10 cellular contexts compared by ENCODE assay signal in genomic region chr1:159141584-159142518, GRCh38. TPM values are rescaled to one million over a fixed set of nuclear protein-coding genes. Genes with fewer than 3 reads are reported as not detected.
DNase-seq lines count a peak whose midpoint lies in the region; ATAC-seq, FAIRE-seq and TF ChIP-seq lines count a peak whose summit lies in the region.
"Had no signal": no experiment of that assay in that cellular context is flagged by ENCODE, and none has a peak within 500 bp of the region (broad histone marks: within the 10 kb centered on the region; RNA-seq: fewer than 3 reads in every experiment).

No MANE protein-coding gene starts in this region.

- no peak for TF ChIP-seq EP300 in A549 (IDR thresholded peaks at IDR 0.05)
- no peak for TF ChIP-seq EP300 in SK-N-SH (IDR thresholded peaks at IDR 0.05; ENCODE audit: borderline replicate concordance in 1 of 2, low read depth in 1 of 2, low read length in 1 of 2)

- H3K36me3 ChIP-seq in GM23338 (ENCODE audit: insufficient read depth): no peaks in the 10 kb centered on the region
- no peaks in the 10 kb centered on the region for H3K36me3 ChIP-seq in SK-N-SH (replicated peaks in 1 of 2; ENCODE audit: control insufficient read depth in 1 of 2, insufficient read depth in 2 of 2, low read length in 1 of 2)
- H3K36me3 ChIP-seq in naive thymus-derived CD4-positive, alpha-beta T cell (ENCODE audit: control insufficient read depth in 2 of 3, insufficient read depth in 3 of 3, low read length in 3 of 3): no peaks in the 10 kb centered on the region

- ATAC-seq in A549 (peak; percentile 49 to 56; a peak in 5 of 6 replicates), GM23338 (peak; percentile 93), GM19351 (IDR thresholded peaks at IDR 0.05; ENCODE audit: unreplicated experiment) (no peak), T-cell (replicated peaks in 1 of 4) (no peak)
- ATAC-seq in naive thymus-derived CD4-positive, alpha-beta T cell: no peak

- H3K4me1 Mint-ChIP-seq in GM23338 (peaks cover 5% of the 10 kb centered on the region), T-cell (no peaks in the 10 kb centered on the region)
- no peaks in the 10 kb centered on the region for H3K4me1 Mint-ChIP-seq in naive thymus-derived CD4-positive, alpha-beta T cell

- H4K20me1 ChIP-seq in GM23338 (replicated peaks; ENCODE audit: insufficient read depth) (no peaks in the 10 kb centered on the region; the same call in 1 of the 2 replicates), SK-N-SH (ENCODE audit: insufficient read depth) (no peaks in the 10 kb centered on the region)

- 3% methylated on average over 19 of the region's 19 CpGs for WGBS in A549 (ENCODE audit: missing lambda C conversion rate)
- 3% methylated on average over 16 of the region's 19 CpGs for WGBS in SK-N-SH (ENCODE audit: low lambda C conversion rate)

- no peak overlapping the region for H3K4me3 Mint-ChIP-seq in GM23338
- H3K4me3 Mint-ChIP-seq in naive thymus-derived CD4-positive, alpha-beta T cell: no peak overlapping the region
- no peak overlapping the region for H3K4me3 Mint-ChIP-seq in T-cell

- POLR2A ChIA-PET in A549 (lab: Yijun Ruan, JAX): no interaction called here
- POLR2A ChIA-PET in SK-N-SH (lab: Yijun Ruan, JAX): no interaction called here
- POLR2A ChIA-PET in naive thymus-derived CD4-positive, alpha-beta T cell (lab: Charles Lee): no interaction called here
- POLR2A ChIA-PET in T-cell (lab: Charles Lee): no interaction called here

- intact Hi-C loops in naive thymus-derived CD4-positive, alpha-beta T cell (cut with micrococcal nuclease): no loop called here

- H3K27ac Mint-ChIP-seq in GM23338 (no peak overlapping the region), T-cell (no peak overlapping the region)
- H3K27ac Mint-ChIP-seq in naive thymus-derived CD4-positive, alpha-beta T cell: no peak overlapping the region

- no peaks in the 10 kb centered on the region for H3K9me3 Mint-ChIP-seq in GM23338
- H3K9me3 Mint-ChIP-seq in naive thymus-derived CD4-positive, alpha-beta T cell: no peaks in the 10 kb centered on the region
- no peaks in the 10 kb centered on the region for H3K9me3 Mint-ChIP-seq in T-cell

- peak in 1 of 2 experiments; percentile 19 for DNase-seq in A549 (ENCODE audit: low read depth in 1 of 2, low spot score in 1 of 2)
- DNase-seq in GM23338 (ENCODE audit: low spot score): peak; percentile 75
- DNase-seq in SK-N-SH: peak; percentile 72
- DNase-seq in hepatic stellate cell (ENCODE audit: low spot score): peak; percentile 14
- no peak for DNase-seq in NCI-H2029 (lab: John Stamatoyannopoulos, UW)
- no peak for DNase-seq in naive thymus-derived CD4-positive, alpha-beta T cell
- no peak for DNase-seq in T-cell
- DNase-seq: NCI-H748 treated with DMSO at 0.1 percent for 48 hours had no signal

- H3K36me3 Mint-ChIP-seq in GM23338 (ENCODE audit: low read depth) (no peaks in the 10 kb centered on the region), T-cell (no peaks in the 10 kb centered on the region)
- no peaks in the 10 kb centered on the region for H3K36me3 Mint-ChIP-seq in naive thymus-derived CD4-positive, alpha-beta T cell

- H3K27me3 Mint-ChIP-seq in GM23338 (ENCODE audit: insufficient read depth, low read depth, poor library complexity) (no peaks in the 10 kb centered on the region), T-cell (peaks cover 31 to 40% of the 10 kb centered on the region in 2 donors)
- peaks cover 22 to 41% (median 31%) of the 10 kb centered on the region in 5 donors for H3K27me3 Mint-ChIP-seq in naive thymus-derived CD4-positive, alpha-beta T cell

- H3K27me3 ChIP-seq in GM23338 (ENCODE audit: insufficient read depth): no peaks in the 10 kb centered on the region
- H3K27me3 ChIP-seq in SK-N-SH (ENCODE audit: insufficient read depth): peaks cover 28% of the 10 kb centered on the region
- no peaks in the 10 kb centered on the region for H3K27me3 ChIP-seq in naive thymus-derived CD4-positive, alpha-beta T cell (ENCODE audit: control insufficient read depth in 2 of 2, insufficient read depth in 2 of 2, low read length in 2 of 2)

- no peaks in the 10 kb centered on the region for H3K9me3 ChIP-seq in A549
- no peaks in the 10 kb centered on the region for H3K9me3 ChIP-seq in SK-N-SH
- no peaks in the 10 kb centered on the region for H3K9me3 ChIP-seq in naive thymus-derived CD4-positive, alpha-beta T cell (ENCODE audit: control insufficient read depth in 2 of 3, low read length in 3 of 3)

- H3K9ac ChIP-seq in SK-N-SH: peak overlapping the region; percentile 1; the same call in 1 of the 2 replicates

- no peaks in the 10 kb centered on the region for H3K79me2 ChIP-seq in GM23338 (replicated peaks; ENCODE audit: insufficient read depth)
- no peaks in the 10 kb centered on the region for H3K79me2 ChIP-seq in SK-N-SH (ENCODE audit: insufficient read depth)

- no peak for TF ChIP-seq POLR2A in A549 (IDR thresholded peaks at IDR 0.05; ENCODE audit: low read length)

- no peak for TF ChIP-seq CTCF in A549 (IDR thresholded peaks at IDR 0.05)
- no peak for TF ChIP-seq CTCF in GM23338 (conservative IDR thresholded peaks at IDR 0.05; ENCODE audit: low read depth in 2 of 2)
- TF ChIP-seq CTCF in SK-N-SH (IDR thresholded peaks at IDR 0.05): no peak

- H3K9me2 ChIP-seq in GM23338 (ENCODE audit: insufficient read depth) (no peaks in the 10 kb centered on the region), SK-N-SH (no peaks in the 10 kb centered on the region)

- peak overlapping the region; percentile 65 for H3K4me2 ChIP-seq in A549
- H3K4me2 ChIP-seq in GM23338: peak overlapping the region; percentile 21; the same call in 1 of the 2 replicates
- H3K4me2 ChIP-seq in SK-N-SH: peak overlapping the region; percentile 76

- no peak for FAIRE-seq in A549 (lab: Jason Lieb, UNC)
- FAIRE-seq: G401.6 had no signal

- no peaks in the 10 kb centered on the region for H3K4me1 ChIP-seq in A549
- H3K4me1 ChIP-seq in GM23338 (ENCODE audit: insufficient read depth): peaks cover 7% of the 10 kb centered on the region; the same call in 1 of the 2 replicates
- no peaks in the 10 kb centered on the region; a peak in 1 of 4 replicates for H3K4me1 ChIP-seq in SK-N-SH (ENCODE audit: control insufficient read depth in 1 of 2, insufficient read depth in 2 of 2, low read depth in 1 of 2, low read length in 1 of 2)
- H3K4me1 ChIP-seq in naive thymus-derived CD4-positive, alpha-beta T cell (ENCODE audit: control insufficient read depth in 2 of 2, insufficient read depth in 2 of 2, low read length in 2 of 2): no peaks in the 10 kb centered on the region

- H3K4me3 ChIP-seq in A549: peak overlapping the region; percentile 38
- peak overlapping the region; percentile 12; the same call in 1 of the 2 replicates for H3K4me3 ChIP-seq in GM23338
- H3K4me3 ChIP-seq in SK-N-SH (ENCODE audit: low read depth in 2 of 2, low read length in 1 of 2): peak overlapping the region; percentile 44 to 69
- no peak overlapping the region for H3K4me3 ChIP-seq in naive thymus-derived CD4-positive, alpha-beta T cell (ENCODE audit: low read length)

- CTCF ChIA-PET in A549 (lab: Yijun Ruan, JAX): interaction anchor here (0.7 to 5.1 kb wide), 6 partner anchors 9 to 865 kb away, joined by 3 to 37 read pairs (median 8); no protein-coding TSS in a partner anchor
- CTCF ChIA-PET in SK-N-SH (lab: Yijun Ruan, JAX): interaction anchor here (0.6 to 15.7 kb wide), 6 partner anchors 9 to 751 kb away, joined by 3 to 481 read pairs (median 12); partner anchors contain the start of gene ACKR1
- CTCF ChIA-PET in naive thymus-derived CD4-positive, alpha-beta T cell (lab: Charles Lee): interaction anchor here (1.9 kb wide), 1 partner anchor 8 kb away, joined by 8 read pairs; no protein-coding TSS in a partner anchor
- CTCF ChIA-PET in T-cell (lab: Charles Lee): interaction anchor here in 1 of 2 donors (0.7 kb wide), 1 partner anchor 334 kb away, joined by 4 read pairs; no protein-coding TSS in a partner anchor

- H2AFZ ChIP-seq in GM23338 (no peak overlapping the region), SK-N-SH (ENCODE audit: low read depth) (peak overlapping the region; percentile 77)

- H3K27ac ChIP-seq in A549 (no peak overlapping the region), GM23338 (ENCODE audit: low read depth) (no peak overlapping the region), SK-N-SH (ENCODE audit: low read depth in 2 of 2, low read length in 1 of 2) (0 out of 4 replicates have a peak overlapping the region, but pooled peaks of 1 of the 2 experiments have one; percentile 6)
- no peak overlapping the region for H3K27ac ChIP-seq in naive thymus-derived CD4-positive, alpha-beta T cell (ENCODE audit: low read depth, low read length)

- no peak for TF ChIP-seq RAD21 in A549 (conservative IDR thresholded peaks at IDR 0.05 in 1 of 2, IDR thresholded peaks at IDR 0.05 in 1 of 2)
- TF ChIP-seq RAD21 in SK-N-SH (IDR thresholded peaks at IDR 0.05; ENCODE audit: low read length): no peak

- H3F3A ChIP-seq in GM23338 (replicated peaks; ENCODE audit: low read depth) (no peaks in the 10 kb centered on the region), SK-N-SH (replicated peaks; ENCODE audit: insufficient read depth) (no peaks in the 10 kb centered on the region)

TF ChIP-seq in A549, 52 proteins besides CTCF, POLR2A, EP300 and RAD21:
- TF ChIP-seq SREBF2 (IDR thresholded peaks at IDR 0.05) (peak; percentile 34; the same call in 1 of the 2 replicates), HDAC2 (IDR thresholded peaks at IDR 0.05) (no peak)

TF ChIP-seq in GM23338, 12 proteins besides CTCF, POLR2A, EP300 and RAD21 (continues in another document):
- no peak for TF ChIP-seq JUNB (IDR thresholded peaks at IDR 0.05; ENCODE audit: unreplicated experiment)
- TF ChIP-seq ZNF114 (CRISPR knock-in tag; IDR thresholded peaks at IDR 0.05): no peak

RNA-seq across cellular contexts. Expression of gene CADM3, which starts 29.6 kb away (rescaled TPM):
- polyA plus RNA-seq in A549 (2011; rRNA removed) (0.13 and 0.16 TPM in 2 replicates), A549 (2017; fragmentation: RNase III; extraction: RNeasy Plus Mini Kit Qiagen cat#74134 plus additional on column Dnase treatment) (0.05 to 0.10 TPM (median 0.10 TPM) in 3 replicates), GM23338 (2016; fragmentation: Nextera tagmentation; extraction: Ambion mirVana) (1.5 and 2.0 TPM in 2 replicates), SK-N-SH (2012; rRNA removed) (0.78 and 0.94 TPM in 2 replicates)
- polyA plus RNA-seq in A549 (2012; cell fraction: cytosol; rRNA removed): 0.08 TPM in 2 replicates
- polyA plus RNA-seq in A549 (2012; cell fraction: nucleus; rRNA removed): 0.06 and 0.08 TPM in 2 replicates
- 0.05 TPM in 1 of 2 replicates, not detected in the other for polyA minus RNA-seq in A549 (2011; rRNA and poly(A)+ RNA removed)
- total RNA-seq in GM23338 (2014; rRNA removed; shearing (Covaris generic)): 2.9 and 4.4 TPM in 2 replicates
- polyA plus RNA-seq in SK-N-SH (2012; cell fraction: cytosol; rRNA removed): 0.41 and 0.75 TPM in 2 replicates
- 0.49 and 0.56 TPM in 2 replicates for polyA plus RNA-seq in SK-N-SH (2012; cell fraction: nucleus; rRNA removed)
- total RNA-seq in naive thymus-derived CD4-positive, alpha-beta T cell: not detected
- polyA plus RNA-seq in naive thymus-derived CD4-positive, alpha-beta T cell: not detected
- not detected for total RNA-seq in T-cell

Comparison
In these comparisons a context has a peak if more than half of its experiments do, and no peak if none do; other contexts are left out.
1. ATAC-seq: peak in A549 (2 of 2) and GM23338 (single experiment); none in GM19351 (single experiment), naive thymus-derived CD4-positive, alpha-beta T cell (single experiment) and T-cell (0 of 4).
2. DNase-seq: peak in GM23338 (single experiment), SK-N-SH (single experiment) and hepatic stellate cell (single experiment); none in NCI-H2029 (single experiment), naive thymus-derived CD4-positive, alpha-beta T cell (0 of 9) and T-cell (0 of 34).
3. H3K4me2 ChIP-seq: peak in every context shown above with its lines; median percentile 76 in SK-N-SH; 65 in A549; 21 in GM23338.
4. Of the 12 proteins assayed by ChIP-seq in both A549 and SK-N-SH: peak only in A549: none; only in SK-N-SH: FOSL2, MAX, PBX3 and REST; in both: none; in neither: 8.